ENCODE assay signal across 15 cellular contexts in the genomic region with DNA sequence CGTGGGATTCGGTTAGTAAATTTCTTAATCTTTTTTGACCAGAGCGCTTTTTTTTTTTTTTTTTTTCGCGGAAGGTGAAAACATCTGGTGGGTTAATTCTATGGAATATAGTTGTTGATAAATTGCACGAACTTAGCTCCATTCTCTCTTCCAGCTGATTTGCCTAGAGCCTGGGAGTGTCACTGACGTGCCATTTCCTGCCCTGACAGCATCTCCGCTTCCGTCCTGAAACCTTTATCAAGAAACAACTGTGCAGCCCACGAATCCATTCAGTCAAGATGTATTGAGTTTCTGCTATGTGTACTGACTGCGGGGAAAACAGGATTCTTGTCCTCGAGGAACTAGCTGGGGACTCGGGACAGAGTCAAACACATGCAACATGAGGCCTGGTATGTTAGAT. TPM values are rescaled to one million over a fixed set of nuclear protein-coding genes. Genes with fewer than 3 reads are reported as not detected.
DNase-seq lines count a peak whose midpoint lies in the region; ATAC-seq, FAIRE-seq and TF ChIP-seq lines count a peak whose summit lies in the region.
"Had no signal": no experiment of that assay in that cellular context is flagged by ENCODE, and none has a peak within 500 bp of the region (broad histone marks: within the 10 kb centered on the region; RNA-seq: fewer than 3 reads in every experiment).

No MANE protein-coding gene starts in this region.

- H3K36me3 ChIP-seq in liver (ENCODE audit: control insufficient read depth in 4 of 4, insufficient read depth in 3 of 4, low read depth in 1 of 4, low read length in 3 of 4) (no peaks in the 10 kb centered on the region), HepG2 (replicated peaks in 1 of 2; ENCODE audit: control insufficient read depth in 1 of 2, insufficient read depth in 2 of 2, low read length in 2 of 2) (no peaks in the 10 kb centered on the region), A673 (ENCODE audit: insufficient read depth, low read length, poor library complexity, severe bottlenecking) (no peaks in the 10 kb centered on the region)
- H3K36me3 ChIP-seq: HAP-1 had no signal

- H3K27ac Mint-ChIP-seq in type B pancreatic cell = peak overlapping the region; percentile 2
- H3K27ac Mint-ChIP-seq: activated CD8-positive, alpha-beta T cell treated with anti-CD3 and anti-CD28 coated beads for 36 hours had no signal

- H3K9ac ChIP-seq in liver (ENCODE audit: low read depth in 1 of 2, low read length in 2 of 2) (peak overlapping the region in 1 of 2 donors; percentile 50), HepG2 (ENCODE audit: insufficient read depth, low read depth, low read length) (no peak overlapping the region)

- ATAC-seq in HepG2 = no peak
- ATAC-seq: activated CD8-positive, alpha-beta T cell treated with anti-CD3 and anti-CD28 coated beads for 36 hours had no signal

- no peak for TF ChIP-seq POLR2A in HepG2 (IDR thresholded peaks at IDR 0.05; ENCODE audit: insufficient read depth in 1 of 2, low read depth in 2 of 2, low read length in 2 of 2)

- TF ChIP-seq EP300 in HepG2 (IDR thresholded peaks at IDR 0.05; ENCODE audit: low read depth in 2 of 2, low read length in 2 of 2) (no peak), HepG2 (CRISPR knock-in tag; IDR thresholded peaks at IDR 0.05; ENCODE audit: borderline replicate concordance) (no peak)

- H4K20me1 ChIP-seq in HepG2 (ENCODE audit: insufficient read depth, low read length) = no peaks in the 10 kb centered on the region

- H3K4me3 ChIP-seq in liver (ENCODE audit: low read depth in 1 of 3, low read length in 3 of 3) = no peak overlapping the region
- no peak overlapping the region for H3K4me3 ChIP-seq in HepG2 (replicated peaks in 1 of 3; ENCODE audit: insufficient read depth in 1 of 3, low read depth in 2 of 3, low read length in 3 of 3)
- no peak overlapping the region for H3K4me3 ChIP-seq in A673 (ENCODE audit: low read depth, low read length, poor library complexity, severe bottlenecking)
- H3K4me3 ChIP-seq: HAP-1 had no signal

- H3K4me1 Mint-ChIP-seq in type B pancreatic cell (ENCODE audit: unreplicated experiment) = peaks cover 23% of the 10 kb centered on the region

- H3K79me2 ChIP-seq in HepG2 (ENCODE audit: insufficient read depth, low read length) = no peaks in the 10 kb centered on the region

- intact Hi-C loops in HepG2 (cut with micrococcal nuclease; ENCODE audit: unreplicated experiment) = no loop called here
- intact Hi-C loops in A673 (cut with micrococcal nuclease; ENCODE audit: unreplicated experiment) = no loop called here

- POLR2A ChIA-PET in HepG2 (lab: Yijun Ruan, JAX) (no interaction called here), A673 (lab: Charles Lee; ENCODE audit: low non-redundant PET) (no interaction called here)

- BruUV-seq in HepG2 (replicated peaks; lab: Mats Ljungman, UMichigan) (no TSS peak), A673 (replicated peaks; lab: Mats Ljungman, UMichigan) (no TSS peak)

- no peaks in the 10 kb centered on the region for H3K27me3 ChIP-seq in liver (ENCODE audit: control insufficient read depth in 4 of 4, insufficient read depth in 4 of 4, low read length in 3 of 4)
- H3K27me3 ChIP-seq in HepG2 (ENCODE audit: control insufficient read depth in 1 of 2, insufficient read depth in 2 of 2, low read length in 2 of 2) = 0 out of 5 replicates have a peak, but pooled peaks cover 0 to 5% of the 10 kb centered on the region in 2 experiments
- H3K27me3 ChIP-seq in A673 (replicated peaks; ENCODE audit: insufficient read depth, low read depth, low read length, poor library complexity) = no peaks in the 10 kb centered on the region

- H3K4me2 ChIP-seq in HepG2 (ENCODE audit: low read depth, low read length) = no peak overlapping the region

- H3K27ac ChIP-seq in liver (ENCODE audit: low read depth in 1 of 2, low read length in 2 of 2) = peak overlapping the region; percentile 32 to 57
- H3K27ac ChIP-seq in HepG2 (ENCODE audit: extremely low read length, insufficient read depth, low read length) = no peak overlapping the region
- H3K27ac ChIP-seq in A673 (ENCODE audit: low read depth, low read length, poor library complexity, severe bottlenecking) = no peak overlapping the region

- TF ChIP-seq RAD21 in liver (IDR thresholded peaks at IDR 0.05) (no peak), HepG2 (CRISPR knock-in tag; IDR thresholded peaks at IDR 0.05) (no peak)

- H3K27me3 Mint-ChIP-seq in type B pancreatic cell = peaks cover 4% of the 10 kb centered on the region

- no peak overlapping the region for H3K4me3 Mint-ChIP-seq in type B pancreatic cell
- H3K4me3 Mint-ChIP-seq: activated CD8-positive, alpha-beta T cell treated with anti-CD3 and anti-CD28 coated beads for 36 hours had no signal

- H3K36me3 Mint-ChIP-seq in type B pancreatic cell = no peaks in the 10 kb centered on the region

- CTCF ChIA-PET in HepG2 (lab: Yijun Ruan, JAX; ENCODE audit: low intra/inter-chr PET ratio, low total read pairs) = no interaction called here
- CTCF ChIA-PET in A673 (lab: Charles Lee) = no interaction called here

- in situ Hi-C loops in HepG2 (cut with HindIII; ENCODE audit: extremely low pct_ligation_motif_present, low pct_unique_long_range_greater_than_20kb) = no loop called here

- no peaks in the 10 kb centered on the region for H3K9me3 ChIP-seq in liver (ENCODE audit: control insufficient read depth in 4 of 4, low read length in 3 of 4)
- no peaks in the 10 kb centered on the region for H3K9me3 ChIP-seq in HepG2 (ENCODE audit: low read length)
- no peaks in the 10 kb centered on the region for H3K9me3 ChIP-seq in A673 (ENCODE audit: low read depth, low read length, poor library complexity, severe bottlenecking)
- H3K9me3 ChIP-seq: HAP-1 had no signal

- FAIRE-seq in HepG2 (lab: Jason Lieb, UNC) = no peak

- 71% methylated on average over 13 of the region's 13 CpGs for WGBS in liver
- 53% methylated on average over 13 of the region's 13 CpGs for WGBS in HepG2 (ENCODE audit: low lambda C conversion rate)

- no peaks in the 10 kb centered on the region for H3K9me3 Mint-ChIP-seq in type B pancreatic cell
- H3K9me3 Mint-ChIP-seq: activated CD8-positive, alpha-beta T cell treated with anti-CD3 and anti-CD28 coated beads for 36 hours had no signal

- TF ChIP-seq CTCF in liver (IDR thresholded peaks at IDR 0.05; ENCODE audit: low read depth, low read length, missing input control) (no peak), HepG2 (CRISPR knock-in tag; IDR thresholded peaks at IDR 0.05) (no peak), type B pancreatic cell (conservative IDR thresholded peaks at IDR 0.05) (no peak), A673 (conservative IDR thresholded peaks at IDR 0.05; ENCODE audit: low read depth, low read length) (no peak)

- no peak overlapping the region for H2AFZ ChIP-seq in HepG2 (ENCODE audit: low read length)

- peaks cover 1 to 22% (median 14%) of the 10 kb centered on the region in 4 donors for H3K4me1 ChIP-seq in liver (ENCODE audit: control insufficient read depth in 4 of 4, insufficient read depth in 4 of 4, low read length in 3 of 4)
- H3K4me1 ChIP-seq in HepG2 (ENCODE audit: insufficient read depth, low read length) = no peaks in the 10 kb centered on the region
- peaks cover 7% of the 10 kb centered on the region for H3K4me1 ChIP-seq in A673 (ENCODE audit: insufficient read depth, low read length, poor library complexity, severe bottlenecking)

- DNase-seq in HepG2 (ENCODE audit: low spot score) (no peak), dermis blood vessel endothelial cell (peak; percentile 26), medulla oblongata (ENCODE audit: extremely low spot score) (peak; percentile 26), type B pancreatic cell (ENCODE audit: extremely low spot score, unreplicated experiment) (no peak), NCI-H187 (lab: John Stamatoyannopoulos, UW) (no peak), A673 (ENCODE audit: low spot score) (no peak)
- DNase-seq in activated CD8-positive, alpha-beta memory T cell treated with anti-CD3 and anti-CD28 coated beads for 24 hours = no peak
- DNase-seq: activated CD8-positive, alpha-beta T cell treated with anti-CD3 and anti-CD28 coated beads for 36 hours; NCI-H524; stimulated activated naive CD4-positive, alpha-beta T cell treated with Interleukin-2 at 50 U/mL for 16 hours had no signal

TF ChIP-seq in liver, 16 proteins besides CTCF, POLR2A, EP300 and RAD21 (continues in another document):
- TF ChIP-seq HNF4G (IDR thresholded peaks at IDR 0.05) (no peak), SP1 (IDR thresholded peaks at IDR 0.05) (no peak), YY1 (IDR thresholded peaks at IDR 0.05) (no peak), EGR1 (IDR thresholded peaks at IDR 0.05; ENCODE audit: low read depth in 2 of 2) (no peak)

TF ChIP-seq in HepG2, 621 proteins besides CTCF, POLR2A, EP300 and RAD21 (continues in another document):
- TF ChIP-seq ARNT (IDR thresholded peaks at IDR 0.05) (no peak), FOXK2 (IDR thresholded peaks at IDR 0.05) (no peak)

RNA-seq across cellular contexts. Expression of a gene that starts 59.5 kb away (rescaled TPM):
- total RNA-seq in liver = under 1 TPM; 0.05 to 0.08 TPM
- under 1 TPM in 1 of 2 donors, not detected in 1; 0.28 TPM for polyA plus RNA-seq in liver
- not detected in 2 replicates for total RNA-seq in HepG2 (2016; rRNA removed; fragmentation: Illumina TruSeq; extraction: Trizol)
- total RNA-seq in HepG2 (2016; cell fraction: cytosol; rRNA removed; fragmentation: Illumina TruSeq; extraction: Trizol; ENCODE audit: low read depth) = not detected in 2 replicates
- not detected in 2 replicates for total RNA-seq in HepG2 (2016; cell fraction: insoluble cytoplasmic fraction; rRNA removed; fragmentation: Illumina TruSeq; extraction: Trizol)
- total RNA-seq in HepG2 (2016; cell fraction: membrane; rRNA removed; fragmentation: Illumina TruSeq; extraction: Trizol) = not detected in 2 replicates
- total RNA-seq in HepG2 (2016; cell fraction: nucleus; rRNA removed; fragmentation: Illumina TruSeq; extraction: Trizol) = not detected in 2 replicates
- polyA plus RNA-seq in HepG2 (2011; rRNA removed) = not detected in 2 replicates
- polyA plus RNA-seq in HepG2 (2011; cell fraction: cytosol; rRNA removed) = not detected in 2 replicates
- not detected in 2 replicates for polyA plus RNA-seq in HepG2 (2011; cell fraction: nucleus; rRNA removed)
- polyA plus RNA-seq in HepG2 (2012) = not detected in 2 replicates
- polyA plus RNA-seq in HepG2 (2016; cell fraction: cytosol; fragmentation: Illumina TruSeq; extraction: Trizol; ENCODE audit: low read depth) = not detected in 2 replicates
- polyA plus RNA-seq in HepG2 (2016; cell fraction: insoluble cytoplasmic fraction; fragmentation: Illumina TruSeq; extraction: Trizol; ENCODE audit: low read depth) = not detected in 2 replicates
- polyA plus RNA-seq in HepG2 (2016; cell fraction: membrane; fragmentation: Illumina TruSeq; extraction: Trizol; ENCODE audit: low read depth) = not detected in 2 replicates
- not detected in 2 replicates for polyA plus RNA-seq in HepG2 (2016; cell fraction: nucleus; fragmentation: Illumina TruSeq; extraction: Trizol; ENCODE audit: insufficient read depth, low read depth)
- not detected in 2 replicates for polyA minus RNA-seq in HepG2 (2011; rRNA and poly(A)+ RNA removed; ENCODE audit: low replicate concordance)
- not detected in 2 replicates for polyA minus RNA-seq in HepG2 (2011; cell fraction: cytosol; rRNA and poly(A)+ RNA removed)
- not detected in 2 replicates for polyA minus RNA-seq in HepG2 (2011; cell fraction: nucleus; rRNA and poly(A)+ RNA removed)
- not detected in 2 replicates for total RNA-seq in dermis blood vessel endothelial cell
- total RNA-seq in type B pancreatic cell (ENCODE audit: low replicate concordance) = 1.4 and 1.5 TPM in 2 replicates
- total RNA-seq in A673 (2021) = 0.11 TPM in 1 of 2 replicates, not detected in the other
- total RNA-seq: activated CD8-positive, alpha-beta T cell treated with anti-CD3 and anti-CD28 coated beads for 36 hours; epithelial cell of proximal tubule; HT1080; posterior vena cava had no signal

Comparison
In these comparisons a context has a peak if more than half of its experiments do, and no peak if none do; other contexts are left out.
1. H3K27ac ChIP-seq: peak in liver (2 of 2); none in HepG2 (single experiment) and A673 (single experiment).
2. DNase-seq: peak in dermis blood vessel endothelial cell (single experiment) and medulla oblongata (single experiment); none in HepG2 (single experiment), type B pancreatic cell (single experiment), activated CD8-positive, alpha-beta memory T cell treated with anti-CD3 and anti-CD28 coated beads for 24 hours (single experiment), NCI-H187 (0 of 2) and A673 (single experiment).